Comparison of ENCODE assay signal across 9 cellular contexts in genomic region chr21:15224346-15225086, GRCh38.
A peak's percentile ranks its signal among the peaks of the same experiment; 100 is the strongest.
DNase-seq lines count a peak whose midpoint lies in the region; FAIRE-seq and TF ChIP-seq lines count a peak whose summit lies in the region.
"Had no signal": no experiment of that assay in that cellular context is flagged by ENCODE, and none has a peak within 500 bp of the region (broad histone marks: within the 10 kb centered on the region; RNA-seq: fewer than 3 reads in every experiment).

No MANE protein-coding gene starts in this region.

- peaks cover 9% of the 10 kb centered on the region for H3F3A ChIP-seq in smooth muscle cell (ENCODE audit: low read depth)

- H3K9ac ChIP-seq in smooth muscle cell (ENCODE audit: low read depth) = no peak overlapping the region

- FAIRE-seq in D721Med (lab: Jason Lieb, UNC) = no peak

- WGBS in smooth muscle cell (ENCODE audit: low lambda C conversion rate) = 91% methylated on average over 6 of the region's 6 CpGs

- H2AFZ ChIP-seq in smooth muscle cell (ENCODE audit: low read depth) = no peak overlapping the region

- H3K9me3 ChIP-seq in smooth muscle cell (replicated peaks; ENCODE audit: low read depth) (no peaks in the 10 kb centered on the region), right atrium auricular region (no peaks in the 10 kb centered on the region), left ventricle myocardium inferior (replicated peaks) (no peaks in the 10 kb centered on the region)

- no peak overlapping the region for H3K4me2 ChIP-seq in smooth muscle cell

- H3K27ac ChIP-seq in smooth muscle cell (ENCODE audit: low read depth) = peak overlapping the region; percentile 56
- H3K27ac ChIP-seq in right atrium auricular region = no peak overlapping the region
- no peak overlapping the region for H3K27ac ChIP-seq in left ventricle myocardium inferior (replicated peaks)

- H3K36me3 ChIP-seq in smooth muscle cell (ENCODE audit: low read depth) (no peaks in the 10 kb centered on the region), right atrium auricular region (no peaks in the 10 kb centered on the region), left ventricle myocardium inferior (no peaks in the 10 kb centered on the region)

- DNase-seq in GM04503 (ENCODE audit: low read depth) (peak; percentile 27), RKO (ENCODE audit: low spot score) (peak; percentile 28), fibroblast of peridontal ligament (ENCODE audit: extremely low read depth) (peak; percentile 83), smooth muscle cell (lab: John Stamatoyannopoulos, UW; ENCODE audit: unreplicated experiment) (no peak), right atrium auricular region (ENCODE audit: low spot score) (no peak), left ventricle myocardium inferior (no peak), D721Med (ENCODE audit: insufficient read length, low spot score) (no peak)
- DNase-seq: effector CD8-positive, alpha-beta T cell; NCI-H345 had no signal

- no peaks in the 10 kb centered on the region for H3K27me3 ChIP-seq in smooth muscle cell (ENCODE audit: low read depth)
- no peaks in the 10 kb centered on the region for H3K27me3 ChIP-seq in right atrium auricular region
- no peaks in the 10 kb centered on the region for H3K27me3 ChIP-seq in left ventricle myocardium inferior (ENCODE audit: low read depth)

- no peaks in the 10 kb centered on the region for H4K20me1 ChIP-seq in smooth muscle cell (ENCODE audit: low read depth)

- intact Hi-C loops in left ventricle myocardium inferior (cut with micrococcal nuclease) = no loop called here

- no peaks in the 10 kb centered on the region for H3K79me2 ChIP-seq in smooth muscle cell (ENCODE audit: low read depth)

- TF ChIP-seq CTCF in smooth muscle cell (IDR thresholded peaks at IDR 0.05; ENCODE audit: borderline replicate concordance, insufficient read depth, poor library complexity, severe bottlenecking) (no peak), right atrium auricular region (IDR thresholded peaks at IDR 0.05) (no peak), left ventricle myocardium inferior (IDR thresholded peaks at IDR 0.05; ENCODE audit: borderline replicate concordance) (no peak), D721Med (IDR thresholded peaks at IDR 0.05; ENCODE audit: insufficient read depth, missing control alignments) (no peak)

- H3K4me1 ChIP-seq in smooth muscle cell (ENCODE audit: low read depth) (peaks cover 3% of the 10 kb centered on the region), right atrium auricular region (peaks cover 0 to 26% of the 10 kb centered on the region in 2 donors), left ventricle myocardium inferior (peaks cover 23% of the 10 kb centered on the region)

- no peak overlapping the region for H3K4me3 ChIP-seq in smooth muscle cell
- no peak overlapping the region for H3K4me3 ChIP-seq in right atrium auricular region
- no peak overlapping the region for H3K4me3 ChIP-seq in left ventricle myocardium inferior

Comparison
In these comparisons a context has a peak if more than half of its experiments do, and no peak if none do; other contexts are left out.
1. DNase-seq: peak in GM04503 (single experiment), RKO (single experiment) and fibroblast of peridontal ligament (single experiment); none in smooth muscle cell (single experiment), right atrium auricular region (single experiment), left ventricle myocardium inferior (single experiment) and D721Med (single experiment).